Comparison of ENCODE assay signal across 17 cellular contexts in the genomic region with DNA sequence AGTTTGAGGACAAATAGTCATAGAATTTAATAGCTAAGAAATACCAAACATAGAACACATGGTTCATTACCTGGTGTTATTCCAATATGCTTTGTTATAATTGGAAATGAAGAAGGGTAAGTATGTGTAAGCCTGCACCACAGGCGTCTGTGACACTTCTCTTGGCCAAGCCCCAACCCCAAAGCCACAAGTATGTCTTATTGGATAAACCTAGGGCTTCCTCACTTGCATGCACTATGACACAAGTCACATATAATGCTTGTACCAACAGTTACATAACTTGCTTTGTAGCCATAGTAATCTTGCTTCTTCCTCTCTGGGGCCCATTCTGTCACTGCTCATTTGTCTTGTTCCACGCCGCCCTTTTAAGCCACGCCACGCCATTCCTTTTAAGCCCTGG. TPM values are rescaled to one million over a fixed set of nuclear protein-coding genes. Genes with fewer than 3 reads are reported as not detected.
A peak's percentile ranks its signal among the peaks of the same experiment; 100 is the strongest.
DNase-seq lines count a peak whose midpoint lies in the region; ATAC-seq and TF ChIP-seq lines count a peak whose summit lies in the region.
"Had no signal": no experiment of that assay in that cellular context is flagged by ENCODE, and none has a peak within 500 bp of the region (broad histone marks: within the 10 kb centered on the region; RNA-seq: fewer than 3 reads in every experiment).

No MANE protein-coding gene starts in this region.

- no peaks in the 10 kb centered on the region for H3K9me3 ChIP-seq in A673 (ENCODE audit: low read depth, low read length, poor library complexity, severe bottlenecking)
- H3K9me3 ChIP-seq in thyroid gland: no peaks in the 10 kb centered on the region
- no peaks in the 10 kb centered on the region for H3K9me3 ChIP-seq in WERI-Rb-1 (ENCODE audit: severe bottlenecking)
- no peaks in the 10 kb centered on the region for H3K9me3 ChIP-seq in uterus
- H3K9me3 ChIP-seq: gastrocnemius medialis, spleen, vagina had no signal

- in situ Hi-C loops in astrocyte of the cerebellum (cut with HindIII; ENCODE audit: low sequenced_read_pairs): no loop called here

- CTCF ChIA-PET in A673 (lab: Charles Lee): no interaction called here

- TF ChIP-seq POLR2A in thyroid gland (IDR thresholded peaks at IDR 0.05): no peak
- no peak for TF ChIP-seq POLR2A in uterus (IDR thresholded peaks at IDR 0.05)

- DNase-seq in A673 (ENCODE audit: low spot score) (peak; percentile 35), HS-5 (ENCODE audit: low read depth) (peak; percentile 23), astrocyte of the cerebellum (ENCODE audit: low read depth) (peak; percentile 88), iris pigment epithelial cell (ENCODE audit: low read depth) (peak; percentile 27), thyroid gland (no peak), WERI-Rb-1 (no peak), uterus (no peak)
- DNase-seq: ACHN; activated CD8-positive, alpha-beta memory T cell treated with anti-CD3 and anti-CD28 coated beads, Interleukin-2, amount 50 U/mL, for 4 hours; cortex of kidney; gastrocnemius medialis; NCI-H1105 treated with DMSO at 0.1 percent for 48 hours; NCI-H69; spleen had no signal

- H3K27me3 ChIP-seq in A673 (replicated peaks; ENCODE audit: insufficient read depth, low read depth, low read length, poor library complexity) (no peaks in the 10 kb centered on the region), thyroid gland (no peaks in the 10 kb centered on the region), WERI-Rb-1 (ENCODE audit: insufficient read depth, low read depth, severe bottlenecking) (no peaks in the 10 kb centered on the region), uterus (no peaks in the 10 kb centered on the region)
- H3K27me3 ChIP-seq: gastrocnemius medialis, spleen, vagina had no signal

- H3K4me1 ChIP-seq in A673 (ENCODE audit: insufficient read depth, low read length, poor library complexity, severe bottlenecking) (peaks cover 5% of the 10 kb centered on the region), thyroid gland (no peaks in the 10 kb centered on the region), uterus (no peaks in the 10 kb centered on the region)
- H3K4me1 ChIP-seq: gastrocnemius medialis, spleen, vagina had no signal

- POLR2A ChIA-PET in A673 (lab: Charles Lee; ENCODE audit: low non-redundant PET): interaction anchor here (0.6 kb wide), 1 partner anchor 713 kb away, joined by 3 read pairs; no protein-coding TSS in a partner anchor

- no peak for ATAC-seq in HG03175 (IDR thresholded peaks at IDR 0.05; ENCODE audit: unreplicated experiment)
- ATAC-seq: gastrocnemius medialis; natural killer cell treated with Interleukin-12 subunit alpha and Interleukin-12 subunit beta and Interleukin-15 and Interleukin-18, amount 100 ng/mL, for 72 hours had no signal

- H3K27ac ChIP-seq in A673 (ENCODE audit: low read depth, low read length, poor library complexity, severe bottlenecking): no peak overlapping the region
- no peak overlapping the region for H3K27ac ChIP-seq in thyroid gland
- H3K27ac ChIP-seq in WERI-Rb-1: no peak overlapping the region
- H3K27ac ChIP-seq in uterus: no peak overlapping the region
- H3K27ac ChIP-seq: gastrocnemius medialis, spleen, vagina had no signal

- no TSS peak for BruUV-seq in A673 (replicated peaks; lab: Mats Ljungman, UMichigan)

- H3K36me3 ChIP-seq in A673 (ENCODE audit: insufficient read depth, low read length, poor library complexity, severe bottlenecking): no peaks in the 10 kb centered on the region
- H3K36me3 ChIP-seq in thyroid gland: no peaks in the 10 kb centered on the region
- no peaks in the 10 kb centered on the region for H3K36me3 ChIP-seq in WERI-Rb-1
- no peaks in the 10 kb centered on the region for H3K36me3 ChIP-seq in uterus
- H3K36me3 ChIP-seq: gastrocnemius medialis, spleen, vagina had no signal

- TF ChIP-seq CTCF in A673 (conservative IDR thresholded peaks at IDR 0.05; ENCODE audit: low read depth, low read length) (no peak), astrocyte of the cerebellum (IDR thresholded peaks at IDR 0.05; ENCODE audit: low read depth, low read length, missing control alignments) (no peak), thyroid gland (IDR thresholded peaks at IDR 0.05) (no peak), WERI-Rb-1 (IDR thresholded peaks at IDR 0.05; ENCODE audit: low read depth, low read length) (no peak), uterus (IDR thresholded peaks at IDR 0.05) (no peak)

- 78% methylated on average over 5 of the region's 5 CpGs for WGBS in thyroid gland, 2 donors

- H3K4me3 ChIP-seq in A673 (ENCODE audit: low read depth, low read length, poor library complexity, severe bottlenecking): no peak overlapping the region
- H3K4me3 ChIP-seq in astrocyte of the cerebellum (ENCODE audit: low read depth, low read length): no peak overlapping the region
- H3K4me3 ChIP-seq in thyroid gland (replicated peaks in 1 of 3): no peak overlapping the region
- H3K4me3 ChIP-seq in WERI-Rb-1 (ENCODE audit: low read depth, low read length): no peak overlapping the region
- no peak overlapping the region for H3K4me3 ChIP-seq in uterus
- H3K4me3 ChIP-seq: gastrocnemius medialis, spleen, vagina had no signal

- intact Hi-C loops in A673 (cut with micrococcal nuclease; ENCODE audit: unreplicated experiment): no loop called here
- intact Hi-C loops in thyroid gland (cut with DNase I): no loop called here
- intact Hi-C loops in uterus (cut with DNase I; ENCODE audit: low total_unique reads): no loop called here

RNA-seq across cellular contexts. Expression of a gene that starts 48.2 kb away (rescaled TPM):
- total RNA-seq in A673 (2021) (21.5 and 25.7 TPM in 2 replicates), thyroid gland (10 to 100 TPM; 27.3 to 41.6 (median 35.4) TPM), uterus (10 to 100 TPM in 3 of 4 donors, 1 to 10 TPM in 1; 5.6 to 63.0 (median 16.6) TPM)
- total RNA-seq: natural killer cell treated with Interleukin-12 subunit alpha and Interleukin-12 subunit beta and Interleukin-15 and Interleukin-18, amount 100 ng/mL, for 72 hours had no signal

Comparison
In these comparisons a context has a peak if more than half of its experiments do, and no peak if none do; other contexts are left out.
1. DNase-seq: peak in A673 (single experiment), HS-5 (single experiment), astrocyte of the cerebellum (single experiment) and iris pigment epithelial cell (single experiment); none in thyroid gland (0 of 2), WERI-Rb-1 (single experiment) and uterus (0 of 2).